15 cellular contexts compared by ENCODE assay signal in the genomic region with DNA sequence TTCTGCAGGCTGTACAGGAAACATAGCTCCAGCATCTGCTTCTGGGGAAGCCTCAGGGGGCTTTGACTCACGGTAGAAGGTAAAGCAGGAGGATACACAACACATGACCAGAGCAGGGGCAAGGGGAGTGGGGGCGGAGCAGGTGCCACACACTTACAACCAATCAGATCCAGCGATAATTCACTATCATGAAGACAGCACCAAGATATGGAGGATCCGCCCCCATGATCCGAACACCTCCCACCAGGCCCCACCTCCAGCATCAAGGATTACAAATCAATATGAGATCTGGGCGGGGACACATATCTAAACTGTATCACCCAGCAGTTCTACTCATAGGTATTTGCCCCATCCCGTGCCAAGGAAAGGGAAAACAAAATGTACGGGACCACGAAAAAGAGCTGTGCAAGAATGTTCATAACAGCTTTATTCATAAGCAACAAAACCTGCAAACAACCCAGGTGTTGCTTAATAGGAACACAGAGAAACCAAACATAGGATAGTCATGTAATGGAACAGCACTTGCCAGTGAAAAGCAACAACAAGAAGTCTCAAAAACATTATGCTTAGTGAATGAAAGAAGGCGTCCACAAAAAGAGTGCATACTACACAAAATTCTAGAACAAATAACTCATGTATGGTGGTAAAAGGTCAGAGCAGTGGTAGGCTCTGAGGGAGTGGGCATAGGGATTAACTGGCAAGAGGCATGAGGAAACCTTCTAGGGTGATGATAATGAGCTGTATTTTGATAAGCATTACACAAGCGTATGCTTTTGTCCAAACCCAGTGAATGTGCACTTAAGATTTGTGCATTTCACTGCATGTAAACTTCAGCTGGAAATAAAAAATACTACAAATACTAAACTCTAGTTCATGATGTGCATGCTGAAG.
DNase-seq lines count a peak whose midpoint lies in the region; ATAC-seq and TF ChIP-seq lines count a peak whose summit lies in the region.
"Had no signal": no experiment of that assay in that cellular context is flagged by ENCODE, and none has a peak within 500 bp of the region (broad histone marks: within the 10 kb centered on the region; RNA-seq: fewer than 3 reads in every experiment).

No MANE protein-coding gene starts in this region.

- H3K4me3 Mint-ChIP-seq in activated naive CD4-positive, alpha-beta T cell treated with anti-CD3 and anti-CD28 coated beads, Interleukin-2, amount 50 U/mL, for 24 hours, result peak overlapping the region; percentile 40
- no peak overlapping the region for H3K4me3 Mint-ChIP-seq in T-cell
- peak overlapping the region; percentile 5 to 55 for H3K4me3 Mint-ChIP-seq in stimulated activated naive CD8-positive, alpha-beta T cell treated with anti-CD3 and anti-CD28 coated beads, Interleukin-15, amount 100 ng/mL, for 72 hours

- CTCF ChIA-PET in T-cell (lab: Charles Lee), result interaction anchor here (0.7 to 0.8 kb wide), 2 partner anchors 17 to 148 kb away, joined by 3 to 7 read pairs; no protein-coding TSS in a partner anchor

- H3K27me3 ChIP-seq in right atrium auricular region, result no peaks in the 10 kb centered on the region
- H3K27me3 ChIP-seq: gastrocnemius medialis had no signal

- H3K27ac ChIP-seq in right atrium auricular region, result no peak overlapping the region
- H3K27ac ChIP-seq: gastrocnemius medialis had no signal

- H3K9me3 Mint-ChIP-seq in activated naive CD4-positive, alpha-beta T cell treated with anti-CD3 and anti-CD28 coated beads, Interleukin-2, amount 50 U/mL, for 24 hours, result peaks cover 5% of the 10 kb centered on the region
- peaks cover 2 to 4% (median 4%) of the 10 kb centered on the region in 3 donors for H3K9me3 Mint-ChIP-seq in T-cell
- H3K9me3 Mint-ChIP-seq in stimulated activated naive CD8-positive, alpha-beta T cell treated with anti-CD3 and anti-CD28 coated beads, Interleukin-15, amount 100 ng/mL, for 72 hours, result peaks cover 3 to 7% of the 10 kb centered on the region in 2 donors

- peaks cover 44% of the 10 kb centered on the region for H3K4me1 Mint-ChIP-seq in activated naive CD4-positive, alpha-beta T cell treated with anti-CD3 and anti-CD28 coated beads, Interleukin-2, amount 50 U/mL, for 24 hours
- H3K4me1 Mint-ChIP-seq in T-cell, result peaks cover 24 to 43% (median 31%) of the 10 kb centered on the region in 3 donors
- H3K4me1 Mint-ChIP-seq in stimulated activated naive CD8-positive, alpha-beta T cell treated with anti-CD3 and anti-CD28 coated beads, Interleukin-15, amount 100 ng/mL, for 72 hours, result peaks cover 50% of the 10 kb centered on the region

- POLR2A ChIA-PET in T-cell (lab: Charles Lee), result no interaction called here

- H3K4me3 ChIP-seq in fibroblast of pulmonary artery (replicated peaks; ENCODE audit: low read depth, low read length), result no peak overlapping the region
- H3K4me3 ChIP-seq in right atrium auricular region, result no peak overlapping the region
- H3K4me3 ChIP-seq: gastrocnemius medialis, K562 had no signal

- H3K36me3 ChIP-seq in right atrium auricular region, result no peaks in the 10 kb centered on the region
- H3K36me3 ChIP-seq: gastrocnemius medialis had no signal

- H3K4me1 ChIP-seq in right atrium auricular region, result no peaks in the 10 kb centered on the region
- H3K4me1 ChIP-seq: gastrocnemius medialis had no signal

- ATAC-seq in T-cell (replicated peaks in 1 of 4) (no peak), GM21786 (IDR thresholded peaks at IDR 0.05; ENCODE audit: unreplicated experiment) (no peak)
- no peak for ATAC-seq in stimulated activated naive CD8-positive, alpha-beta T cell treated with anti-CD3 and anti-CD28 coated beads, Interleukin-15, amount 100 ng/mL, for 72 hours
- ATAC-seq: gastrocnemius medialis, K562 had no signal

- peaks cover 0 to 6% of the 10 kb centered on the region in 2 donors for H3K9me3 ChIP-seq in right atrium auricular region
- H3K9me3 ChIP-seq: gastrocnemius medialis had no signal

- no peaks in the 10 kb centered on the region for H3K27me3 Mint-ChIP-seq in activated naive CD4-positive, alpha-beta T cell treated with anti-CD3 and anti-CD28 coated beads, Interleukin-2, amount 50 U/mL, for 24 hours
- peaks cover 0 to 6% of the 10 kb centered on the region in 2 donors for H3K27me3 Mint-ChIP-seq in T-cell
- no peaks in the 10 kb centered on the region for H3K27me3 Mint-ChIP-seq in stimulated activated naive CD8-positive, alpha-beta T cell treated with anti-CD3 and anti-CD28 coated beads, Interleukin-15, amount 100 ng/mL, for 72 hours

- peak overlapping the region; percentile 5 for H3K27ac Mint-ChIP-seq in activated naive CD4-positive, alpha-beta T cell treated with anti-CD3 and anti-CD28 coated beads, Interleukin-2, amount 50 U/mL, for 24 hours
- H3K27ac Mint-ChIP-seq in T-cell, result peak overlapping the region; percentile 59 to 69
- peak overlapping the region in 1 of 2 donors; percentile 89 for H3K27ac Mint-ChIP-seq in stimulated activated naive CD8-positive, alpha-beta T cell treated with anti-CD3 and anti-CD28 coated beads, Interleukin-15, amount 100 ng/mL, for 72 hours

- TF ChIP-seq CTCF in fibroblast of pulmonary artery (IDR thresholded peaks at IDR 0.05; ENCODE audit: low read length, missing control alignments) (no peak), right atrium auricular region (IDR thresholded peaks at IDR 0.05) (no peak)

- peaks cover 3% of the 10 kb centered on the region for H3K36me3 Mint-ChIP-seq in activated naive CD4-positive, alpha-beta T cell treated with anti-CD3 and anti-CD28 coated beads, Interleukin-2, amount 50 U/mL, for 24 hours
- H3K36me3 Mint-ChIP-seq in T-cell, result no peaks in the 10 kb centered on the region

- no peak for DNase-seq in activated naive CD4-positive, alpha-beta T cell treated with anti-CD3 and anti-CD28 coated beads, Interleukin-2, amount 50 U/mL, for 16 hours
- peak in 1 of 34 experiments; percentile 23 for DNase-seq in T-cell
- peak; percentile 28 for DNase-seq in fibroblast of pulmonary artery (ENCODE audit: low read depth)
- peak in 1 of 2 donors; percentile 10 for DNase-seq in stimulated activated naive CD8-positive, alpha-beta T cell treated with anti-CD3 and anti-CD28 coated beads, Interleukin-15, amount 100 ng/mL, for 72 hours
- no peak for DNase-seq in right atrium auricular region (ENCODE audit: low spot score)
- no peak for DNase-seq in amygdala (lab: John Stamatoyannopoulos, UW)
- DNase-seq: activated CD8-positive, alpha-beta memory T cell treated with anti-CD3 and anti-CD28 coated beads, Interleukin-2, amount 50 U/mL, for 4 hours; AML-193; gastrocnemius medialis; NCI-H146; NCI-H510A treated with DMSO at 0.1 percent for 48 hours; T1000 had no signal

Comparison
In these comparisons a context has a peak if more than half of its experiments do, and no peak if none do; other contexts are left out.
1. H3K4me3 Mint-ChIP-seq: peak in activated naive CD4-positive, alpha-beta T cell treated with anti-CD3 and anti-CD28 coated beads, Interleukin-2, amount 50 U/mL, for 24 hours (single experiment) and stimulated activated naive CD8-positive, alpha-beta T cell treated with anti-CD3 and anti-CD28 coated beads, Interleukin-15, amount 100 ng/mL, for 72 hours (2 of 2); none in T-cell (0 of 3).